Comparison of ENCODE assay signal across 8 cellular contexts in the genomic region with DNA sequence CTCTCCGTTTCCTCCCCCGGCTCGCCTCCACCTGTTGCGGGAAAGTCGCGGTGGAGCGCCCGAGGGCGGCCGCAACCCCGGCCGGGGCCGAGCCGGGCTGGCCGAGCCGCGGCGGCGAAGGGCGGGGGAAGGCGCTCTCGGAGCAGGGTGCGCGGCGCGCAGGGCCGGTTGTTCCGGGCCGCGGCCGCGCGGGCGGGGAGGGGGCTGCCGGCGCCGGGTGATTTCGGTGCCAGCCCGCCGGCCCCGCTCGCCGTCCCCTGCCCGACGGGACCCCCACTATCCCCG. TPM values are rescaled to one million over a fixed set of nuclear protein-coding genes. Genes with fewer than 3 reads are reported as not detected.
DNase-seq lines count a peak whose midpoint lies in the region; ATAC-seq and TF ChIP-seq lines count a peak whose summit lies in the region.

No MANE protein-coding gene starts in this region.

- H3K27me3 Mint-ChIP-seq in activated naive CD4-positive, alpha-beta T cell treated with anti-CD3 and anti-CD28 coated beads, Interleukin-2, amount 10 ng/mL, durations not matched to agents 7 days and 5 days: peaks cover 55% of the 10 kb centered on the region

- peak overlapping the region; percentile 34 for H3K9ac ChIP-seq in fibroblast of lung (ENCODE audit: insufficient read depth, low read length)

- TF ChIP-seq CTCF in fibroblast of lung (conservative IDR thresholded peaks at IDR 0.05 in 1 of 2, IDR thresholded peaks at IDR 0.05 in 1 of 2; ENCODE audit: low read depth in 1 of 2, low read length in 2 of 2): no peak

- no peaks in the 10 kb centered on the region for H4K20me1 ChIP-seq in fibroblast of lung (ENCODE audit: control insufficient read depth, extremely low read depth, insufficient read depth, low read length)

- H3K4me3 Mint-ChIP-seq in activated naive CD4-positive, alpha-beta T cell treated with anti-CD3 and anti-CD28 coated beads, Interleukin-2, amount 10 ng/mL, durations not matched to agents 7 days and 5 days: peak overlapping the region; percentile 31

- H3K9me3 Mint-ChIP-seq in activated naive CD4-positive, alpha-beta T cell treated with anti-CD3 and anti-CD28 coated beads, Interleukin-2, amount 10 ng/mL, durations not matched to agents 7 days and 5 days: no peaks in the 10 kb centered on the region

- CTCF ChIA-PET in activated naive CD4-positive, alpha-beta T cell treated with anti-CD3 and anti-CD28 coated beads, Interleukin-2, amount 10 ng/mL, durations not matched to agents 7 days and 5 days (lab: Charles Lee): interaction anchor here (0.6 to 3.1 kb wide), 4 partner anchors 10 to 55 kb away, joined by 3 to 10 read pairs (median 3); no protein-coding TSS in a partner anchor

- H3K4me3 ChIP-seq in SJCRH30: peak overlapping the region; percentile 66
- peak overlapping the region; percentile 33 to 70 (median 46) for H3K4me3 ChIP-seq in fibroblast of lung (replicated peaks in 1 of 4; ENCODE audit: control extremely low read depth in 1 of 4, insufficient read depth in 1 of 4, low read depth in 3 of 4, low read length in 4 of 4)
- peak overlapping the region; percentile 62 for H3K4me3 ChIP-seq in neuron (ENCODE audit: low read length)

- peaks cover 11% of the 10 kb centered on the region for H3K4me1 Mint-ChIP-seq in activated naive CD4-positive, alpha-beta T cell treated with anti-CD3 and anti-CD28 coated beads, Interleukin-2, amount 10 ng/mL, durations not matched to agents 7 days and 5 days

- peaks cover 2% of the 10 kb centered on the region for H3K36me3 Mint-ChIP-seq in activated naive CD4-positive, alpha-beta T cell treated with anti-CD3 and anti-CD28 coated beads, Interleukin-2, amount 10 ng/mL, durations not matched to agents 7 days and 5 days

- peak; percentile 55 for ATAC-seq in HG02763 (IDR thresholded peaks at IDR 0.05; ENCODE audit: unreplicated experiment)

- no peak for DNase-seq in activated naive CD4-positive, alpha-beta T cell treated with anti-CD3 and anti-CD28 coated beads, Interleukin-2, amount 10 ng/mL, durations not matched to agents 7 days and 5 days
- no peak for DNase-seq in activated naive CD4-positive, alpha-beta T cell (lab: John Stamatoyannopoulos, UW)
- DNase-seq in SJCRH30 (peak in 1 of 2 experiments; percentile 4), fibroblast of lung (ENCODE audit: low read depth in 2 of 2) (no peak), amniotic stem cell (lab: John Stamatoyannopoulos, UW) (no peak), SK-N-DZ (ENCODE audit: low spot score) (no peak)

- H3K27ac ChIP-seq in SJCRH30 (no peak overlapping the region), fibroblast of lung (ENCODE audit: insufficient read depth, low read length) (no peak overlapping the region)

- H3K4me1 ChIP-seq in SJCRH30 (no peaks in the 10 kb centered on the region), fibroblast of lung (ENCODE audit: control insufficient read depth, extremely low read depth, insufficient read depth, low read length) (peaks cover 2% of the 10 kb centered on the region), neuron (ENCODE audit: insufficient read depth, low read length) (peaks cover 6% of the 10 kb centered on the region)

- H3K27ac Mint-ChIP-seq in activated naive CD4-positive, alpha-beta T cell treated with anti-CD3 and anti-CD28 coated beads, Interleukin-2, amount 10 ng/mL, durations not matched to agents 7 days and 5 days: no peak overlapping the region

- H3K36me3 ChIP-seq in SJCRH30 (no peaks in the 10 kb centered on the region), fibroblast of lung (ENCODE audit: control insufficient read depth, insufficient read depth, low read length) (no peaks in the 10 kb centered on the region), neuron (ENCODE audit: insufficient read depth, low read length) (no peaks in the 10 kb centered on the region)

- H3K9me3 ChIP-seq in SJCRH30 (replicated peaks) (no peaks in the 10 kb centered on the region), fibroblast of lung (ENCODE audit: control insufficient read depth, insufficient read depth, low read depth, low read length) (no peaks in the 10 kb centered on the region), neuron (ENCODE audit: low read length) (no peaks in the 10 kb centered on the region)

- H3K4me2 ChIP-seq in fibroblast of lung (ENCODE audit: extremely low read depth, insufficient read depth, low read length): peak overlapping the region; percentile 85

- no peaks in the 10 kb centered on the region for H3K79me2 ChIP-seq in fibroblast of lung (ENCODE audit: control insufficient read depth, insufficient read depth, low read length)

- H2AFZ ChIP-seq in fibroblast of lung (ENCODE audit: low read length): peak overlapping the region; percentile 33
- peak overlapping the region; percentile 94 for H2AFZ ChIP-seq in neuron (ENCODE audit: low read depth, low read length)

- peaks cover 16% of the 10 kb centered on the region for H3K27me3 ChIP-seq in SJCRH30
- no peaks in the 10 kb centered on the region for H3K27me3 ChIP-seq in fibroblast of lung (ENCODE audit: control insufficient read depth, insufficient read depth, low read length)
- H3K27me3 ChIP-seq in neuron (ENCODE audit: insufficient read depth, low read length): peaks cover 53% of the 10 kb centered on the region

RNA-seq across cellular contexts. Expression of a gene that starts 0.2 kb away (rescaled TPM):
- total RNA-seq in SJCRH30 (2014; rRNA removed; shearing (Covaris generic)): 0.06 and 0.13 TPM in 2 replicates
- total RNA-seq in fibroblast of lung: 0.77 and 1.5 TPM in 2 replicates
- 0.34 and 0.40 TPM in 2 replicates for polyA plus RNA-seq in fibroblast of lung
- polyA plus RNA-seq in fibroblast of lung (2012): 0.41 and 0.43 TPM in 2 replicates
- polyA minus RNA-seq in fibroblast of lung (ENCODE audit: low replicate concordance): 0.35 TPM in 1 of 2 replicates, not detected in the other
- polyA plus RNA-seq in SK-N-DZ (2014; cell fraction: cytosol; rRNA removed): 2.5 TPM in 2 replicates
- polyA plus RNA-seq in SK-N-DZ (2014; cell fraction: nucleus; rRNA removed): 2.5 and 3.0 TPM in 2 replicates
